ENCODE assay signal across 17 cellular contexts in the genomic region with DNA sequence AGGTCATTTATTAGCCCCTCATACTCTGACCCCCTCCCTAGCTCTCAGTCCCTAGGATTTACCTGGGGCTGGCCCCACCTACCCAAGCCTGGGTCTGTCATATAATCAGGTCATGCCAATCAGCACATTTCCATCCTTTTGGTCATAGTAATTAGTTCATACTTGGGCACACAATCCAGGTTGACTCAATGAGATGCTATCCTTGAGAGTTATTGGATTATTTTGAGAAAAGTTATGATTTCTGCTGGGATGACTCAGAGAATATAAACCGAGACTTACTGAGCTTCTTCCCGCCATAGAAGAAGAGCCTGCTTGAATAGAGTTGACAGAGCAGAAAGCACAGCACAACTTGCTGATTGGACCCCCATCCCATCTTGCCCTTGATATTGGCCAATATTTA.
"Had no signal": no experiment of that assay in that cellular context is flagged by ENCODE, and none has a peak within 500 bp of the region (broad histone marks: within the 10 kb centered on the region; RNA-seq: fewer than 3 reads in every experiment).

No MANE protein-coding gene starts in this region.

- H3K4me3 ChIP-seq: ascending aorta, cardiac muscle cell, hepatocyte, lung, neural progenitor cell, thyroid gland had no signal

- H3K4me1 ChIP-seq: ascending aorta, neural progenitor cell had no signal

- H3K9ac ChIP-seq: neural progenitor cell had no signal

- H3K27me3 Mint-ChIP-seq: activated CD4-positive, alpha-beta T cell treated with anti-CD3 and anti-CD28 coated beads, Interleukin-2, amount 10 ng/mL, durations not matched to agents 24 days and 14 days; activated naive CD8-positive, alpha-beta T cell treated with anti-CD3 and anti-CD28 coated beads, Interleukin-2, amount 10 ng/mL, durations not matched to agents 7 days and 5 days; stimulated activated memory B cell treated with anti-CD40 and anti-IgM and Interleukin-4, amounts not matched to agents 10 μg/mL and 1 μg/mL and 100 μg/mL, for 72 hours had no signal

- ATAC-seq: stimulated activated memory B cell treated with anti-CD40 and anti-IgM and Interleukin-4, amounts not matched to agents 10 μg/mL and 1 μg/mL and 100 μg/mL, for 72 hours had no signal

- H3K9me3 Mint-ChIP-seq: activated CD4-positive, alpha-beta T cell treated with anti-CD3 and anti-CD28 coated beads, Interleukin-2, amount 10 ng/mL, durations not matched to agents 24 days and 14 days had no signal

- H3K27me3 ChIP-seq: ascending aorta, cardiac muscle cell, hepatocyte, neural progenitor cell, thyroid gland had no signal

- DNase-seq: activated CD4-positive, alpha-beta T cell treated with anti-CD3 and anti-CD28 coated beads, Interleukin-2, amount 10 ng/mL, durations not matched to agents 24 days and 14 days; activated CD4-positive, CD25-positive, alpha-beta regulatory T cell; activated CD8-positive, alpha-beta memory T cell treated with anti-CD3 and anti-CD28 coated beads, Interleukin-2, amount 50 U/mL, for 48 hours; activated naive CD4-positive, alpha-beta T cell; activated naive CD8-positive, alpha-beta T cell treated with anti-CD3 and anti-CD28 coated beads, Interleukin-2, amount 10 ng/mL, durations not matched to agents 7 days and 5 days; endodermal cell; midbrain; naive B cell; stimulated activated CD4-positive, alpha-beta T cell treated with anti-CD3 and anti-CD28 coated beads, Interleukin-2, amount 100 ng/mL, for 48 hours had no signal

- H3K36me3 Mint-ChIP-seq: activated naive CD8-positive, alpha-beta T cell treated with anti-CD3 and anti-CD28 coated beads, Interleukin-2, amount 10 ng/mL, durations not matched to agents 7 days and 5 days; naive B cell; neural progenitor cell; stimulated activated memory B cell treated with anti-CD40 and anti-IgM and Interleukin-4, amounts not matched to agents 10 μg/mL and 1 μg/mL and 100 μg/mL, for 72 hours had no signal

- H2AFZ ChIP-seq: hepatocyte, neural progenitor cell had no signal

- H3K4me2 ChIP-seq: hepatocyte, neural progenitor cell had no signal

- H3K27ac ChIP-seq: ascending aorta, cardiac muscle cell, hepatocyte, neural progenitor cell, thyroid gland had no signal

- H3K9me3 ChIP-seq: ascending aorta, thyroid gland had no signal

- H3K79me2 ChIP-seq: hepatocyte had no signal

- H3K4me3 Mint-ChIP-seq: activated CD4-positive, alpha-beta T cell treated with anti-CD3 and anti-CD28 coated beads, Interleukin-2, amount 10 ng/mL, durations not matched to agents 24 days and 14 days; activated naive CD8-positive, alpha-beta T cell treated with anti-CD3 and anti-CD28 coated beads, Interleukin-2, amount 10 ng/mL, durations not matched to agents 7 days and 5 days; endodermal cell; naive B cell; neural progenitor cell; stimulated activated memory B cell treated with anti-CD40 and anti-IgM and Interleukin-4, amounts not matched to agents 10 μg/mL and 1 μg/mL and 100 μg/mL, for 72 hours; T-helper 2 cell treated with Interferon-gamma antibody and Interleukin-4, amounts not matched to agents 5 μg/mL and 100 μg/mL, for 36 hours had no signal

- H3K27ac Mint-ChIP-seq: activated CD4-positive, alpha-beta T cell treated with anti-CD3 and anti-CD28 coated beads, Interleukin-2, amount 10 ng/mL, durations not matched to agents 24 days and 14 days; activated naive CD8-positive, alpha-beta T cell treated with anti-CD3 and anti-CD28 coated beads, Interleukin-2, amount 10 ng/mL, durations not matched to agents 7 days and 5 days; endodermal cell; naive B cell; neural progenitor cell; stimulated activated memory B cell treated with anti-CD40 and anti-IgM and Interleukin-4, amounts not matched to agents 10 μg/mL and 1 μg/mL and 100 μg/mL, for 72 hours; T-helper 2 cell treated with Interferon-gamma antibody and Interleukin-4, amounts not matched to agents 5 μg/mL and 100 μg/mL, for 36 hours had no signal

- H3K4me1 Mint-ChIP-seq: activated CD4-positive, alpha-beta T cell treated with anti-CD3 and anti-CD28 coated beads, Interleukin-2, amount 10 ng/mL, durations not matched to agents 24 days and 14 days; activated naive CD8-positive, alpha-beta T cell treated with anti-CD3 and anti-CD28 coated beads, Interleukin-2, amount 10 ng/mL, durations not matched to agents 7 days and 5 days; naive B cell; stimulated activated memory B cell treated with anti-CD40 and anti-IgM and Interleukin-4, amounts not matched to agents 10 μg/mL and 1 μg/mL and 100 μg/mL, for 72 hours had no signal

- H3K36me3 ChIP-seq: ascending aorta, cardiac muscle cell, neural progenitor cell, thyroid gland had no signal
